16 cellular contexts compared by ENCODE assay signal in the genomic region with DNA sequence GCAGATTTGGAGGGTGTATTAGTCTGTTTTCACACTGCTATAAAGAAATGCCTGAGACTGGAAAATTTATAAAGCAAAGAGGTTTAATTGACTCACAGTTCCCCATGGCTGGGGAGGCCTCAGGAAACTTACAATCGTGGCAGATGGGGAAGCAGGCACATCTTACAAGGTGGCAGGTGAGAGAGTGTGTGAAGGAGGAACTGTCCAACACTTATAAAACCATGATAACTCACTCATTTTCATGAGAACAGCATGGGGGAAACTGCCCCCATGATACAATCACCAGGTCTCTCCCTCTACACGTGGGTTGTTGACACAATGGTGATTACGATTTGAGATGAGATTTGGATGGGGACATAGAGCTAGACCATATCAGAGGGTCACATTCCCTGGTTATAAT.
DNase-seq lines count a peak whose midpoint lies in the region; TF ChIP-seq lines count a peak whose summit lies in the region.
"Had no signal": no experiment of that assay in that cellular context is flagged by ENCODE, and none has a peak within 500 bp of the region (broad histone marks: within the 10 kb centered on the region; RNA-seq: fewer than 3 reads in every experiment).

No MANE protein-coding gene starts in this region.

- H3K79me2 ChIP-seq in GM23248 (ENCODE audit: insufficient read depth) (no peaks in the 10 kb centered on the region), osteoblast (ENCODE audit: insufficient read depth, low read length) (no peaks in the 10 kb centered on the region)

- in situ Hi-C loops in GM23248 (cut with MboI), result no loop called here
- in situ Hi-C loops in KBM-7 (cut with MboI; ENCODE audit: low pct_unique_long_range_greater_than_20kb, low sequenced_read_pairs), result no loop called here

- no peak overlapping the region for H3K4me3 Mint-ChIP-seq in Caco-2 (ENCODE audit: unreplicated experiment)
- H3K4me3 Mint-ChIP-seq in activated T-helper 1 cell treated with anti-CD3 and anti-CD28 coated beads, Interleukin-12 subunit alpha, Interleukin-12 subunit beta, Interleukin-2, Interleukin-4 antibody, amounts not matched to agents 30 ng/mL and 10 ng/mL and 1 ng/mL, durations not matched to agents 14 hours and 24 hours and 36 hours, result no peak overlapping the region
- H3K4me3 Mint-ChIP-seq: CD4-positive, alpha-beta memory T cell; HFFc6; IgD-negative memory B cell had no signal

- no peaks in the 10 kb centered on the region for H3K4me1 ChIP-seq in Caco-2
- H3K4me1 ChIP-seq in GM23248 (ENCODE audit: insufficient read depth), result peaks cover 4% of the 10 kb centered on the region; the same call in 1 of the 2 replicates
- H3K4me1 ChIP-seq in osteoblast (ENCODE audit: insufficient read depth, low read length), result no peaks in the 10 kb centered on the region
- H3K4me1 ChIP-seq: A549, BE2C had no signal

- H3K4me2 ChIP-seq in GM23248 (ENCODE audit: unreplicated experiment) (peak overlapping the region; percentile 0), osteoblast (ENCODE audit: insufficient read depth, low read length) (peak overlapping the region; percentile 19)
- H3K4me2 ChIP-seq: A549 had no signal

- H3K27me3 ChIP-seq in Caco-2 (replicated peaks; ENCODE audit: control insufficient read depth, insufficient read depth, low read length) (no peaks in the 10 kb centered on the region), GM23248 (replicated peaks; ENCODE audit: insufficient read depth) (no peaks in the 10 kb centered on the region), osteoblast (ENCODE audit: insufficient read depth, low read length) (no peaks in the 10 kb centered on the region)

- H3K36me3 ChIP-seq in Caco-2 (ENCODE audit: control insufficient read depth, insufficient read depth, low read length) (no peaks in the 10 kb centered on the region), GM23248 (ENCODE audit: low read depth) (no peaks in the 10 kb centered on the region), osteoblast (ENCODE audit: insufficient read depth, low read length) (no peaks in the 10 kb centered on the region)
- H3K36me3 ChIP-seq: BE2C had no signal

- TF ChIP-seq CTCF in Caco-2 (IDR thresholded peaks at IDR 0.05; ENCODE audit: insufficient read depth in 1 of 2, low read depth in 1 of 2, low read length in 1 of 2, severe bottlenecking in 1 of 2, unreplicated experiment in 1 of 2) (no peak), osteoblast (IDR thresholded peaks at IDR 0.05; ENCODE audit: extremely low read depth, low read depth, low read length) (no peak)

- CTCF ChIA-PET in Caco-2 (lab: Charles Lee), result interaction anchor here (1.2 kb wide), 1 partner anchor 38 kb away, joined by 5 read pairs; no protein-coding TSS in a partner anchor

- no TSS peak for BruUV-seq in Caco-2 (replicated peaks; lab: Mats Ljungman, UMichigan)

- H3F3A ChIP-seq in GM23248 (ENCODE audit: insufficient read depth), result 0 out of 2 replicates have a peak, but pooled peaks cover 4% of the 10 kb centered on the region

- POLR2A ChIA-PET in Caco-2 (lab: Charles Lee), result no interaction called here

- 83 to 85% methylated on average over 3 of the region's 3 CpGs for WGBS in GM23248 (ENCODE audit: low coverage in 1 of 2, low lambda C conversion rate in 2 of 2, missing lambda C conversion rate in 2 of 2), 2 experiments

- H3K36me3 Mint-ChIP-seq in Caco-2 (ENCODE audit: insufficient read depth, unreplicated experiment), result no peaks in the 10 kb centered on the region
- no peaks in the 10 kb centered on the region for H3K36me3 Mint-ChIP-seq in activated T-helper 1 cell treated with anti-CD3 and anti-CD28 coated beads, Interleukin-12 subunit alpha, Interleukin-12 subunit beta, Interleukin-2, Interleukin-4 antibody, amounts not matched to agents 30 ng/mL and 10 ng/mL and 1 ng/mL, durations not matched to agents 14 hours and 24 hours and 36 hours (ENCODE audit: low read depth)
- H3K36me3 Mint-ChIP-seq: CD4-positive, alpha-beta memory T cell; IgD-negative memory B cell had no signal

- no peak overlapping the region for H3K4me3 ChIP-seq in Caco-2 (ENCODE audit: low read depth, low read length)
- no peak overlapping the region for H3K4me3 ChIP-seq in GM23248
- no peak overlapping the region for H3K4me3 ChIP-seq in osteoblast (ENCODE audit: insufficient read depth, low read length)
- H3K4me3 ChIP-seq: A549 had no signal

- intact Hi-C loops in Caco-2 (cut with micrococcal nuclease; ENCODE audit: unreplicated experiment), result no loop called here
- intact Hi-C loops in activated T-helper 1 cell treated with anti-CD3 and anti-CD28 coated beads, Interleukin-12 subunit alpha, Interleukin-12 subunit beta, Interleukin-2, Interleukin-4 antibody, amounts not matched to agents 30 ng/mL and 10 ng/mL and 1 ng/mL, durations not matched to agents 14 hours and 24 hours and 36 hours (cut with micrococcal nuclease), result no loop called here

- H3K9me2 ChIP-seq in GM23248 (ENCODE audit: insufficient read depth), result no peaks in the 10 kb centered on the region

- peaks cover 3% of the 10 kb centered on the region for H3K27me3 Mint-ChIP-seq in Caco-2 (ENCODE audit: insufficient read depth, unreplicated experiment)
- no peaks in the 10 kb centered on the region for H3K27me3 Mint-ChIP-seq in activated T-helper 1 cell treated with anti-CD3 and anti-CD28 coated beads, Interleukin-12 subunit alpha, Interleukin-12 subunit beta, Interleukin-2, Interleukin-4 antibody, amounts not matched to agents 30 ng/mL and 10 ng/mL and 1 ng/mL, durations not matched to agents 14 hours and 24 hours and 36 hours (ENCODE audit: insufficient read depth)

- H3K27ac ChIP-seq in GM23248 (peak overlapping the region; percentile 36; the same call in 1 of the 2 replicates), osteoblast (ENCODE audit: low read depth, low read length) (no peak overlapping the region)
- H3K27ac ChIP-seq: A549, C4-2B had no signal

- no peak overlapping the region for H3K9ac ChIP-seq in GM23248

- TF ChIP-seq RAD21 in Ishikawa (IDR thresholded peaks at IDR 0.05; ENCODE audit: low read depth), result no peak

- TF ChIP-seq EP300 in Ishikawa (IDR thresholded peaks at IDR 0.05; ENCODE audit: borderline replicate concordance), result no peak

- H3K9me3 ChIP-seq in Caco-2 (no peaks in the 10 kb centered on the region), GM23248 (ENCODE audit: low read depth) (no peaks in the 10 kb centered on the region), osteoblast (ENCODE audit: low read depth, low read length) (no peaks in the 10 kb centered on the region)
- H3K9me3 ChIP-seq: BE2C had no signal

- no peaks in the 10 kb centered on the region for H3K4me1 Mint-ChIP-seq in Caco-2 (ENCODE audit: low read depth, unreplicated experiment)
- no peaks in the 10 kb centered on the region for H3K4me1 Mint-ChIP-seq in activated T-helper 1 cell treated with anti-CD3 and anti-CD28 coated beads, Interleukin-12 subunit alpha, Interleukin-12 subunit beta, Interleukin-2, Interleukin-4 antibody, amounts not matched to agents 30 ng/mL and 10 ng/mL and 1 ng/mL, durations not matched to agents 14 hours and 24 hours and 36 hours (ENCODE audit: low read depth)
- H3K4me1 Mint-ChIP-seq: CD4-positive, alpha-beta memory T cell; IgD-negative memory B cell had no signal

- H4K20me1 ChIP-seq in GM23248 (ENCODE audit: insufficient read depth) (no peaks in the 10 kb centered on the region), osteoblast (ENCODE audit: insufficient read depth, low read length) (no peaks in the 10 kb centered on the region)

- peaks cover 10% of the 10 kb centered on the region for H3K9me3 Mint-ChIP-seq in Caco-2 (ENCODE audit: unreplicated experiment)
- peaks cover 5% of the 10 kb centered on the region for H3K9me3 Mint-ChIP-seq in activated T-helper 1 cell treated with anti-CD3 and anti-CD28 coated beads, Interleukin-12 subunit alpha, Interleukin-12 subunit beta, Interleukin-2, Interleukin-4 antibody, amounts not matched to agents 30 ng/mL and 10 ng/mL and 1 ng/mL, durations not matched to agents 14 hours and 24 hours and 36 hours

- no peak for DNase-seq in Caco-2
- no peak for DNase-seq in GM23248
- no peak for DNase-seq in osteoblast (ENCODE audit: insufficient read length, low spot score, missing footprints)
- no peak for DNase-seq in activated T-helper 1 cell treated with anti-CD3 and anti-CD28 coated beads, Interleukin-12 subunit alpha, Interleukin-12 subunit beta, Interleukin-2, Interleukin-4 antibody, amounts not matched to agents 30 ng/mL and 10 ng/mL and 1 ng/mL, durations not matched to agents 14 hours and 24 hours and 36 hours (ENCODE audit: low spot score)
- DNase-seq in KBM-7, result no peak
- DNase-seq in stimulated activated CD4-positive, alpha-beta T cell treated with anti-CD3 and anti-CD28 coated beads, Interleukin-4, amount 100 ng/mL, for 4 hours, result no peak
- DNase-seq: BE2C; CD4-positive, alpha-beta memory T cell; DMS153; DND-41; GDM1 had no signal

- peak overlapping the region; percentile 42 for H3K27ac Mint-ChIP-seq in Caco-2 (ENCODE audit: unreplicated experiment)
- no peak overlapping the region for H3K27ac Mint-ChIP-seq in activated T-helper 1 cell treated with anti-CD3 and anti-CD28 coated beads, Interleukin-12 subunit alpha, Interleukin-12 subunit beta, Interleukin-2, Interleukin-4 antibody, amounts not matched to agents 30 ng/mL and 10 ng/mL and 1 ng/mL, durations not matched to agents 14 hours and 24 hours and 36 hours
- H3K27ac Mint-ChIP-seq: CD4-positive, alpha-beta memory T cell; HFFc6; IgD-negative memory B cell had no signal

- H2AFZ ChIP-seq in GM23248, result no peak overlapping the region
- H2AFZ ChIP-seq in osteoblast (ENCODE audit: low read length), result no peak overlapping the region

TF ChIP-seq in Ishikawa, 13 proteins besides CTCF, POLR2A, EP300 and RAD21 (continues in another document):
- TF ChIP-seq, protein P1, sequence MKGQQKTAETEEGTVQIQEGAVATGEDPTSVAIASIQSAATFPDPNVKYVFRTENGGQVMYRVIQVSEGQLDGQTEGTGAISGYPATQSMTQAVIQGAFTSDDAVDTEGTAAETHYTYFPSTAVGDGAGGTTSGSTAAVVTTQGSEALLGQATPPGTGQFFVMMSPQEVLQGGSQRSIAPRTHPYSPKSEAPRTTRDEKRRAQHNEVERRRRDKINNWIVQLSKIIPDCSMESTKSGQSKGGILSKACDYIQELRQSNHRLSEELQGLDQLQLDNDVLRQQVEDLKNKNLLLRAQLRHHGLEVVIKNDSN (IDR thresholded peaks at IDR 0.05), result 0 out of 2 replicates have a peak, but pooled peaks have one; percentile 10
- TF ChIP-seq YY1 (IDR thresholded peaks at IDR 0.05; ENCODE audit: low read depth), result no peak
